In the genomic region with DNA sequence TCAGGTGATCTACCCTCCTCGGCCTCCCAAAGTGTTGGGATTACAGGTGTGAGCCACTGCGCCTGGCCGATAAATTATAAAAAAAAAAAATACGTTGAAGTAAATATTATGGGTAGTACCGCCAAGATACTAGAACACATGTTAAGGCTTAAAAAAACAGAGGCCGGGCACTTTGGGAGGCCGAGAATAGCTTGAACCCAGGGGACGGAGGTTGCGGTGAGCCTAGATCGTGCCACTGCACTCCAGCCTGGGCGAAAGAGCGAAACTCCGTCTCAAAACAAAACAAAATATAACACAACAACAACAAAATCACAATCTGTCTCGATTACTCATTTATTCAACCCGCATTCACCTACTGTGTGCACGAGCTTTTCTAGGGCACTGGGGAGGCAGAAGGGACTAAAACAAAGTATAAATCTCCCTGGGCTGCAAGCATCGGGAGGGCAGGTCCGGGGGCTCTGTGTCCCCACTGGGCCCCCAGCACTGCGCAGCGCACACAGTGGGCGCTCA, we compare ENCODE assay signal across 9 cellular contexts. TPM values are rescaled to one million over a fixed set of nuclear protein-coding genes. Genes with fewer than 3 reads are reported as not detected.
DNase-seq lines count a peak whose midpoint lies in the region; ATAC-seq, FAIRE-seq and TF ChIP-seq lines count a peak whose summit lies in the region.
"Had no signal": no experiment of that assay in that cellular context is flagged by ENCODE, and none has a peak within 500 bp of the region (broad histone marks: within the 10 kb centered on the region; RNA-seq: fewer than 3 reads in every experiment).

No MANE protein-coding gene starts in this region.

- H3K9me3 ChIP-seq in hepatocyte (ENCODE audit: low read depth) (no peaks in the 10 kb centered on the region), small intestine (ENCODE audit: control insufficient read depth, low read depth) (no peaks in the 10 kb centered on the region)

- H3K4me1 Mint-ChIP-seq in GM23338 = peaks cover 21% of the 10 kb centered on the region
- peaks cover 33% of the 10 kb centered on the region for H3K4me1 Mint-ChIP-seq in activated CD4-positive, alpha-beta memory T cell treated with anti-CD3 and anti-CD28 coated beads for 36 hours (ENCODE audit: low read depth)

- peaks cover 23% of the 10 kb centered on the region for H3K4me1 ChIP-seq in GM23338 (ENCODE audit: insufficient read depth)
- H3K4me1 ChIP-seq in hepatocyte (ENCODE audit: insufficient read depth) = peaks cover 15% of the 10 kb centered on the region
- no peaks in the 10 kb centered on the region for H3K4me1 ChIP-seq in small intestine (ENCODE audit: control insufficient read depth in 2 of 2, insufficient read depth in 1 of 2, low read depth in 1 of 2, low read length in 1 of 2)

- H3K27me3 Mint-ChIP-seq in GM23338 (ENCODE audit: insufficient read depth, low read depth, poor library complexity) = peaks cover 12% of the 10 kb centered on the region
- no peaks in the 10 kb centered on the region for H3K27me3 Mint-ChIP-seq in activated CD4-positive, alpha-beta memory T cell treated with anti-CD3 and anti-CD28 coated beads for 36 hours

- H3K27ac Mint-ChIP-seq in GM23338 = peak overlapping the region; percentile 91
- H3K27ac Mint-ChIP-seq in activated CD4-positive, alpha-beta memory T cell treated with anti-CD3 and anti-CD28 coated beads for 36 hours = peak overlapping the region; percentile 80

- ATAC-seq in GM23338 (no peak), GM19023 (IDR thresholded peaks at IDR 0.05; ENCODE audit: unreplicated experiment) (no peak)

- TF ChIP-seq CTCF in GM23338 (conservative IDR thresholded peaks at IDR 0.05; ENCODE audit: low read depth in 2 of 2) = no peak
- TF ChIP-seq CTCF in hepatocyte (IDR thresholded peaks at IDR 0.05; ENCODE audit: poor library complexity) = no peak

- peak overlapping the region; percentile 94 for H3K4me2 ChIP-seq in GM23338
- H3K4me2 ChIP-seq in hepatocyte = peak overlapping the region; percentile 90

- peaks cover 7% of the 10 kb centered on the region for H4K20me1 ChIP-seq in GM23338 (replicated peaks; ENCODE audit: insufficient read depth)
- H4K20me1 ChIP-seq in hepatocyte (ENCODE audit: insufficient read depth, poor library complexity, severe bottlenecking) = peaks cover 27% of the 10 kb centered on the region

- H3K27ac ChIP-seq in GM23338 (ENCODE audit: low read depth) (peak overlapping the region; percentile 97), hepatocyte (peak overlapping the region; percentile 100), small intestine (ENCODE audit: low read depth in 1 of 2, low read length in 1 of 2) (peak overlapping the region; percentile 94 to 99)

- H3K9me2 ChIP-seq in GM23338 (ENCODE audit: insufficient read depth) (peaks cover 2% of the 10 kb centered on the region; the same call in 1 of the 2 replicates), hepatocyte (replicated peaks; ENCODE audit: insufficient read depth) (no peaks in the 10 kb centered on the region)

- WGBS in hepatocyte (ENCODE audit: low lambda C conversion rate, missing lambda C conversion rate) = 37% methylated on average over 21 of the region's 21 CpGs
- WGBS in small intestine, 3 donors = 36 to 46% (median 38%) methylated on average over 21 of the region's 21 CpGs

- CTCF ChIA-PET in activated CD4-positive, alpha-beta memory T cell treated with anti-CD3 and anti-CD28 coated beads for 36 hours (lab: Charles Lee) = interaction anchor here (0.6 to 1.5 kb wide), 4 partner anchors 8 to 171 kb away, joined by 3 read pairs; no protein-coding TSS in a partner anchor

- no peaks in the 10 kb centered on the region; the same call in 1 of the 2 replicates for H3K36me3 ChIP-seq in GM23338 (ENCODE audit: insufficient read depth)
- H3K36me3 ChIP-seq in hepatocyte (replicated peaks; ENCODE audit: insufficient read depth, low read depth) = no peaks in the 10 kb centered on the region
- no peaks in the 10 kb centered on the region for H3K36me3 ChIP-seq in small intestine (ENCODE audit: control insufficient read depth in 2 of 2, insufficient read depth in 2 of 2, low read length in 2 of 2)

- no peak for FAIRE-seq in small intestine (lab: Jason Lieb, UNC)
- FAIRE-seq: H54 had no signal

- H3K4me3 ChIP-seq in GM23338 = peak overlapping the region; percentile 99
- peak overlapping the region; percentile 87 for H3K4me3 ChIP-seq in hepatocyte
- H3K4me3 ChIP-seq in small intestine (ENCODE audit: low read depth in 1 of 2, low read length in 2 of 2) = peak overlapping the region; percentile 84 to 97

- H3K9me3 Mint-ChIP-seq in GM23338 = no peaks in the 10 kb centered on the region; the same call in 2 of the 3 replicates
- no peaks in the 10 kb centered on the region for H3K9me3 Mint-ChIP-seq in activated CD4-positive, alpha-beta memory T cell treated with anti-CD3 and anti-CD28 coated beads for 36 hours

- intact Hi-C loops in activated CD4-positive, alpha-beta memory T cell treated with anti-CD3 and anti-CD28 coated beads for 36 hours (cut with micrococcal nuclease) = loop anchor here (1.0 to 10.0 kb wide), 4 partner anchors 7 to 350 kb away; a partner anchor contains a TSS

- peak overlapping the region; percentile 32; the same call in 1 of the 2 replicates for H2AFZ ChIP-seq in GM23338
- H2AFZ ChIP-seq in hepatocyte = peak overlapping the region; percentile 69

- H3K4me3 Mint-ChIP-seq in GM23338 = peak overlapping the region; percentile 87
- H3K4me3 Mint-ChIP-seq in activated CD4-positive, alpha-beta memory T cell treated with anti-CD3 and anti-CD28 coated beads for 36 hours = peak overlapping the region; percentile 84

- H3K79me2 ChIP-seq in GM23338 (replicated peaks; ENCODE audit: insufficient read depth) (peaks cover 45% of the 10 kb centered on the region), hepatocyte (peaks cover 49% of the 10 kb centered on the region)

- POLR2A ChIA-PET in activated CD4-positive, alpha-beta memory T cell treated with anti-CD3 and anti-CD28 coated beads for 36 hours (lab: Charles Lee) = no interaction called here

- DNase-seq in GM23338 (ENCODE audit: low spot score) (no peak), hepatocyte (ENCODE audit: low spot score) (no peak), small intestine (no peak), LoVo (ENCODE audit: low spot score) (no peak), NCI-H748 treated with DMSO at 0.1 percent for 48 hours (lab: John Stamatoyannopoulos, UW) (no peak), dedifferentiated amniotic fluid mesenchymal stem cell (ENCODE audit: extremely low spot score) (no peak)
- no peak for DNase-seq in activated CD4-positive, alpha-beta memory T cell treated with anti-CD3 and anti-CD28 coated beads for 36 hours

- H3K27me3 ChIP-seq in GM23338 (ENCODE audit: insufficient read depth) (no peaks in the 10 kb centered on the region), hepatocyte (no peaks in the 10 kb centered on the region), small intestine (ENCODE audit: control insufficient read depth in 2 of 2, insufficient read depth in 2 of 2, low read length in 2 of 2) (no peaks in the 10 kb centered on the region)

- peaks cover 10% of the 10 kb centered on the region; the same call in 1 of the 2 replicates for H3F3A ChIP-seq in GM23338 (replicated peaks; ENCODE audit: low read depth)

- peaks cover 11% of the 10 kb centered on the region; the same call in 2 of the 3 replicates for H3K36me3 Mint-ChIP-seq in GM23338 (ENCODE audit: low read depth)
- peaks cover 4% of the 10 kb centered on the region for H3K36me3 Mint-ChIP-seq in activated CD4-positive, alpha-beta memory T cell treated with anti-CD3 and anti-CD28 coated beads for 36 hours

TF ChIP-seq in GM23338, 12 proteins besides CTCF, POLR2A, EP300 and RAD21 (continues in another document):
- TF ChIP-seq, protein P1, sequence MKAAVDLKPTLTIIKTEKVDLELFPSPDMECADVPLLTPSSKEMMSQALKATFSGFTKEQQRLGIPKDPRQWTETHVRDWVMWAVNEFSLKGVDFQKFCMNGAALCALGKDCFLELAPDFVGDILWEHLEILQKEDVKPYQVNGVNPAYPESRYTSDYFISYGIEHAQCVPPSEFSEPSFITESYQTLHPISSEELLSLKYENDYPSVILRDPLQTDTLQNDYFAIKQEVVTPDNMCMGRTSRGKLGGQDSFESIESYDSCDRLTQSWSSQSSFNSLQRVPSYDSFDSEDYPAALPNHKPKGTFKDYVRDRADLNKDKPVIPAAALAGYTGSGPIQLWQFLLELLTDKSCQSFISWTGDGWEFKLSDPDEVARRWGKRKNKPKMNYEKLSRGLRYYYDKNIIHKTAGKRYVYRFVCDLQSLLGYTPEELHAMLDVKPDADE (IDR thresholded peaks at IDR 0.05) = no peak
- TF ChIP-seq EZH2phosphoT487 (IDR thresholded peaks at IDR 0.05; ENCODE audit: unreplicated experiment) = no peak

RNA-seq across cellular contexts. Expression of a gene that starts 1.3 kb away (rescaled TPM):
- 37.7 and 40.1 TPM in 2 replicates for total RNA-seq in GM23338 (2014; rRNA removed; shearing (Covaris generic))
- polyA plus RNA-seq in GM23338 (2016; fragmentation: Nextera tagmentation; extraction: Ambion mirVana) = 7.0 and 8.2 TPM in 2 replicates
- total RNA-seq in activated CD4-positive, alpha-beta memory T cell treated with anti-CD3 and anti-CD28 coated beads for 36 hours = 10 to 100 TPM; 11.9 to 14.0 TPM
- 2.2 and 3.4 TPM in 2 replicates for total RNA-seq in hepatocyte
- polyA plus RNA-seq in hepatocyte = 3.4 and 5.4 TPM in 2 replicates
- polyA plus RNA-seq in small intestine = 1 to 10 TPM; 4.3 to 8.7 (median 8.1) TPM

RNA-seq across cellular contexts. Expression of a gene that starts 34.7 kb away (rescaled TPM):
- total RNA-seq in GM23338 (2014; rRNA removed; shearing (Covaris generic)) = 0.42 TPM in 1 of 2 replicates, not detected in the other
- polyA plus RNA-seq in GM23338 (2016; fragmentation: Nextera tagmentation; extraction: Ambion mirVana) (0.05 and 0.26 TPM in 2 replicates), hepatocyte (0.05 and 0.84 TPM in 2 replicates), small intestine (under 1 TPM in 1 of 3 donors, not detected in 2; 0.30 TPM)
- total RNA-seq in activated CD4-positive, alpha-beta memory T cell treated with anti-CD3 and anti-CD28 coated beads for 36 hours = under 1 TPM; 0.07 to 0.31 TPM
- 0.43 TPM in 1 of 2 replicates, not detected in the other for total RNA-seq in hepatocyte
